ENCODE assay signal across 22 cellular contexts in the genomic region with DNA sequence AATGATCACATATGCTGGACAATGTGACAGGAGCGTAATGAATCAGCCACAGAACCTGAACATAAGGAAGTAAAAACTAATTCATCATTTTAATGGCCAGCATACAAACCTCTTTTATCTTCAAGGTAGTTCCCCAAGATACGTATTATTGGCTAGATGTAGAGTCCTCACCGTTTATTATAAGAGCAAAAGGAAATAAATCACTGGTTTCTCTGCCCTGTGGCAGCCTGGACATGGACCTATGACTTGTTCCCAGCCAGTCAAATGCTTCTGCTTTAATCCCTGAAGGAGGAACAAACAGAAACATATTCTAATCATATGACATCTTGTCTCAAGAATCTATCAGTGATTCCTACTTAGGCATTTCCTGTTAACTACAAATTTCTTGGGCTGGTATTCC.
DNase-seq lines count a peak whose midpoint lies in the region; ATAC-seq and TF ChIP-seq lines count a peak whose summit lies in the region.
"Had no signal": no experiment of that assay in that cellular context is flagged by ENCODE, and none has a peak within 500 bp of the region (broad histone marks: within the 10 kb centered on the region; RNA-seq: fewer than 3 reads in every experiment).

No MANE protein-coding gene starts in this region.

- ATAC-seq in HG03196 (IDR thresholded peaks at IDR 0.05; ENCODE audit: unreplicated experiment) (no peak), GM18505 (IDR thresholded peaks at IDR 0.05; ENCODE audit: unreplicated experiment) (no peak)
- ATAC-seq: T-helper 17 cell had no signal

- H3K4me1 ChIP-seq in testis (no peaks in the 10 kb centered on the region), SJCRH30 (peaks cover 10% of the 10 kb centered on the region)
- H3K4me1 ChIP-seq: ascending aorta, stomach, upper lobe of left lung had no signal

- no peaks in the 10 kb centered on the region for H3K27me3 ChIP-seq in testis
- H3K27me3 ChIP-seq in SJCRH30, result no peaks in the 10 kb centered on the region
- H3K27me3 ChIP-seq: ascending aorta, stomach, upper lobe of left lung had no signal

- H3K27ac ChIP-seq in epithelial cell of prostate (peak overlapping the region; percentile 54), testis (no peak overlapping the region), SJCRH30 (no peak overlapping the region)
- H3K27ac ChIP-seq: ascending aorta, stomach, upper lobe of left lung, WERI-Rb-1 had no signal

- intact Hi-C loops in testis (cut with DNase I; ENCODE audit: low total_unique reads), result no loop called here

- H3K4me3 ChIP-seq in testis (no peak overlapping the region), SJCRH30 (no peak overlapping the region)
- H3K4me3 ChIP-seq: ascending aorta, stomach, upper lobe of left lung had no signal

- no peak for TF ChIP-seq CTCF in testis (IDR thresholded peaks at IDR 0.05)

- no peak for TF ChIP-seq POLR2A in testis (IDR thresholded peaks at IDR 0.05)
- TF ChIP-seq POLR2A in GM18505 (IDR thresholded peaks at IDR 0.05; ENCODE audit: borderline replicate concordance, extremely low read depth, insufficient read depth, insufficient read length), result no peak

- DNase-seq in GM04504 (ENCODE audit: low read depth) (peak; percentile 13), NCI-H226 (peak; percentile 28), epithelial cell of prostate (ENCODE audit: low read depth, low spot score) (peak; percentile 46), renal cortical epithelial cell (ENCODE audit: low read depth) (peak; percentile 22), testis (no peak), SJCRH30 (no peak)
- DNase-seq: activated CD4-positive, alpha-beta T cell treated with anti-CD3 and anti-CD28 coated beads, Interleukin-2, amount 50 U/mL, for 4 hours; activated naive CD4-positive, alpha-beta T cell; Kasumi-1; NCI-H1105 treated with DMSO at 0.1 percent for 48 hours; NCI-H2107; NCI-H524 treated with DMSO at 0.1 percent for 48 hours; posterior cingulate gyrus; SIG-M5; stimulated activated CD4-positive, alpha-beta T cell treated with anti-CD3 and anti-CD28 coated beads, Interleukin-2, amount 100 ng/mL, for 48 hours; stomach; T-helper 17 cell; upper lobe of left lung; WERI-Rb-1 had no signal

- H3K9me3 ChIP-seq in testis (no peaks in the 10 kb centered on the region), SJCRH30 (replicated peaks) (no peaks in the 10 kb centered on the region)
- H3K9me3 ChIP-seq: ascending aorta, stomach, upper lobe of left lung had no signal

- H3K36me3 ChIP-seq in testis (ENCODE audit: low read depth, missing control alignments) (no peaks in the 10 kb centered on the region), SJCRH30 (no peaks in the 10 kb centered on the region)
- H3K36me3 ChIP-seq: ascending aorta, stomach, upper lobe of left lung, WERI-Rb-1 had no signal

- WGBS in testis, 2 donors, result 54 to 63% methylated on average over 3 of the region's 3 CpGs

Comparison
In these comparisons a context has a peak if more than half of its experiments do, and no peak if none do; other contexts are left out.
1. DNase-seq: peak in GM04504 (single experiment), NCI-H226 (single experiment), epithelial cell of prostate (single experiment) and renal cortical epithelial cell (single experiment); none in testis (single experiment) and SJCRH30 (0 of 2).